In genomic region chr6:165663736-165664552, GRCh38 we compare ENCODE assay signal across 8 cellular contexts. TPM values are rescaled to one million over a fixed set of nuclear protein-coding genes. Genes with fewer than 3 reads are reported as not detected.
A peak's percentile ranks its signal among the peaks of the same experiment; 100 is the strongest.
DNase-seq lines count a peak whose midpoint lies in the region; ATAC-seq, FAIRE-seq and TF ChIP-seq lines count a peak whose summit lies in the region.

No MANE protein-coding gene starts in this region.

- H3K36me3 Mint-ChIP-seq in activated naive CD8-positive, alpha-beta T cell treated with anti-CD3 and anti-CD28 coated beads, Interleukin-2, amount 50 U/mL, for 24 hours (ENCODE audit: low read depth): no peaks in the 10 kb centered on the region

- H3K27ac ChIP-seq in iPS DF 6.9 (ENCODE audit: low read length): no peak overlapping the region

- no CpG with 5 or more reads among the region's 48 CpGs for WGBS in iPS DF 6.9 (ENCODE audit: insufficient coverage, insufficient read length)

- ATAC-seq in activated naive CD8-positive, alpha-beta T cell treated with anti-CD3 and anti-CD28 coated beads, Interleukin-2, amount 50 U/mL, for 24 hours: no peak
- no peak for ATAC-seq in HG03460 (IDR thresholded peaks at IDR 0.05; ENCODE audit: unreplicated experiment)
- no peak for ATAC-seq in left colon

- peaks cover 49% of the 10 kb centered on the region for H3K27me3 Mint-ChIP-seq in activated naive CD8-positive, alpha-beta T cell treated with anti-CD3 and anti-CD28 coated beads, Interleukin-2, amount 50 U/mL, for 24 hours

- peak overlapping the region; percentile 59 for H3K27ac Mint-ChIP-seq in activated naive CD8-positive, alpha-beta T cell treated with anti-CD3 and anti-CD28 coated beads, Interleukin-2, amount 50 U/mL, for 24 hours

- TF ChIP-seq POLR2A in GM12892 (IDR thresholded peaks at IDR 0.05; ENCODE audit: low read depth, low read length): no peak

- DNase-seq in GM20000 (ENCODE audit: low spot score): peak; percentile 30
- DNase-seq in activated naive CD8-positive, alpha-beta T cell treated with anti-CD3 and anti-CD28 coated beads, Interleukin-2, amount 50 U/mL, for 24 hours: no peak
- DNase-seq in iPS DF 6.9 (ENCODE audit: low read depth, low spot score): no peak
- no peak for DNase-seq in skeletal muscle cell (ENCODE audit: low read depth)
- no peak for DNase-seq in GM12892 (ENCODE audit: insufficient read length)
- DNase-seq in activated effector memory CD4-positive, alpha-beta T cell treated with Interleukin-2 at 50 U/mL for 16 hours: no peak
- no peak for DNase-seq in left colon

- FAIRE-seq in GM12892 (lab: Jason Lieb, UNC): no peak

- H3K4me1 ChIP-seq in iPS DF 6.9 (ENCODE audit: control insufficient read depth, insufficient read depth, low read length): peaks cover 2% of the 10 kb centered on the region

- no peaks in the 10 kb centered on the region for H3K36me3 ChIP-seq in iPS DF 6.9 (ENCODE audit: control insufficient read depth, insufficient read depth, low read length)

- H3K27me3 ChIP-seq in iPS DF 6.9 (ENCODE audit: control insufficient read depth, insufficient read depth, low read length): peaks cover 48% of the 10 kb centered on the region

- H3K4me3 ChIP-seq in iPS DF 6.9 (ENCODE audit: low read length): peak overlapping the region; percentile 47; the same call in 1 of the 2 replicates
- H3K4me3 ChIP-seq in skeletal muscle cell (ENCODE audit: low read depth, low read length): peak overlapping the region; percentile 60

- peaks cover 5% of the 10 kb centered on the region for H3K4me1 Mint-ChIP-seq in activated naive CD8-positive, alpha-beta T cell treated with anti-CD3 and anti-CD28 coated beads, Interleukin-2, amount 50 U/mL, for 24 hours

- no peak for TF ChIP-seq CTCF in GM20000 (IDR thresholded peaks at IDR 0.05; ENCODE audit: extremely low read depth, missing control alignments)

- intact Hi-C loops in left colon (cut with DNase I, micrococcal nuclease): no loop called here

- H3K9me3 ChIP-seq in iPS DF 6.9 (ENCODE audit: control insufficient read depth, insufficient read depth, low read length): no peaks in the 10 kb centered on the region

- H3K4me3 Mint-ChIP-seq in activated naive CD8-positive, alpha-beta T cell treated with anti-CD3 and anti-CD28 coated beads, Interleukin-2, amount 50 U/mL, for 24 hours: no peak overlapping the region

- H3K9me3 Mint-ChIP-seq in activated naive CD8-positive, alpha-beta T cell treated with anti-CD3 and anti-CD28 coated beads, Interleukin-2, amount 50 U/mL, for 24 hours: no peaks in the 10 kb centered on the region

RNA-seq across cellular contexts. Expression of gene PDE10A, which starts 0.9 kb away (rescaled TPM):
- polyA plus RNA-seq in GM12892 (2012; ENCODE audit: missing spikeins): 0.11 TPM
- 1 to 10 TPM in 1 of 2 donors, under 1 TPM in 1; 0.85 to 2.2 TPM for total RNA-seq in left colon
